Comparison of ENCODE assay signal across 8 cellular contexts in genomic region chr7:80918406-80918805, GRCh38. TPM values are rescaled to one million over a fixed set of nuclear protein-coding genes. Genes with fewer than 3 reads are reported as not detected.
A peak's percentile ranks its signal among the peaks of the same experiment; 100 is the strongest.
DNase-seq lines count a peak whose midpoint lies in the region; ATAC-seq and TF ChIP-seq lines count a peak whose summit lies in the region.

No MANE protein-coding gene starts in this region.

- peak overlapping the region; percentile 98 for H3K4me2 ChIP-seq in IMR-90 (ENCODE audit: low read depth, low read length)

- peak overlapping the region; percentile 80 for H3K9ac ChIP-seq in IMR-90 (ENCODE audit: low read depth, low read length)

- H4K20me1 ChIP-seq in IMR-90 (ENCODE audit: insufficient read depth, low read length), result no peaks in the 10 kb centered on the region

- POLR2A ChIA-PET in IMR-90 (lab: Charles Lee; ENCODE audit: unreplicated experiment), result interaction anchor here (0.6 to 1.0 kb wide), 2 partner anchors 9 to 1624 kb away, joined by 5 to 7 read pairs; no protein-coding TSS in a partner anchor

- peak overlapping the region; percentile 65; the same call in 1 of the 2 replicates for H2BK20ac ChIP-seq in IMR-90 (ENCODE audit: low read depth, low read length)

- peak overlapping the region; percentile 68 for H3K4ac ChIP-seq in IMR-90 (ENCODE audit: low read depth, low read length)

- no peaks in the 10 kb centered on the region for H3K9me1 ChIP-seq in IMR-90 (ENCODE audit: insufficient read depth, low read length)

- peak overlapping the region; percentile 90 for H3K14ac ChIP-seq in IMR-90 (replicated peaks; ENCODE audit: low read depth, low read length)

- H4K91ac ChIP-seq in IMR-90 (ENCODE audit: insufficient read depth, low read depth, low read length), result 0 out of 2 replicates have a peak overlapping the region, but pooled peaks have one; percentile 61

- H3K56ac ChIP-seq in IMR-90 (ENCODE audit: extremely low read depth, insufficient read depth, low read length), result peak overlapping the region; percentile 89

- H2BK120ac ChIP-seq in IMR-90 (ENCODE audit: low read depth, low read length), result peak overlapping the region; percentile 74

- H3K23ac ChIP-seq in IMR-90 (ENCODE audit: low read depth, low read length), result peak overlapping the region; percentile 91; the same call in 1 of the 2 replicates

- CTCF ChIA-PET in IMR-90 (lab: Yijun Ruan, JAX), result interaction anchor here (0.6 to 0.8 kb wide), 3 partner anchors 77 to 246 kb away, joined by 3 read pairs; no protein-coding TSS in a partner anchor

- in situ Hi-C loops in IMR-90 (cut with MboI; ENCODE audit: low sequenced_read_pairs), result loop anchor here (5.0 kb wide), 2 partner anchors 216 to 539 kb away; no protein-coding TSS in a partner anchor
- in situ Hi-C loops in brain microvascular endothelial cell (cut with HindIII; ENCODE audit: low pct_ligation_motif_present, low sequenced_read_pairs), result no loop called here

- no peak for TF ChIP-seq CTCF in IMR-90 (conservative IDR thresholded peaks at IDR 0.05; ENCODE audit: low read depth, low read length)
- no peak for TF ChIP-seq CTCF in brain microvascular endothelial cell (IDR thresholded peaks at IDR 0.05; ENCODE audit: low read depth, low read length, missing control alignments)
- no peak for TF ChIP-seq CTCF in right lobe of liver (IDR thresholded peaks at IDR 0.05)
- no peak for TF ChIP-seq CTCF in upper lobe of left lung (IDR thresholded peaks at IDR 0.05)

- WGBS in IMR-90 (ENCODE audit: extremely low coverage in 2 of 2, insufficient read length in 1 of 2), 2 experiments, result no CpG with 5 or more reads among the region's 9 CpGs
- 4% methylated on average over 9 of the region's 9 CpGs for WGBS in right lobe of liver (ENCODE audit: insufficient coverage, low coverage, low lambda C conversion rate, missing lambda C conversion rate)
- 4% methylated on average over 9 of the region's 9 CpGs for WGBS in upper lobe of left lung, 2 donors

- no peak overlapping the region for H4K5ac ChIP-seq in IMR-90 (ENCODE audit: low read depth, low read length)

- peak overlapping the region; percentile 85 for H2AK5ac ChIP-seq in IMR-90 (ENCODE audit: low read depth, low read length)

- peak; percentile 10; the same call in 1 of the 2 replicates for ATAC-seq in IMR-90 (ENCODE audit: low read depth)
- ATAC-seq in right lobe of liver, result no peak
- peak in 1 of 2 donors; percentile 21 for ATAC-seq in upper lobe of left lung (ENCODE audit: low FRiP score in 2 of 2)

- H3K27me3 ChIP-seq in IMR-90 (ENCODE audit: control insufficient read depth, insufficient read depth, low read length), result no peaks in the 10 kb centered on the region
- H3K27me3 ChIP-seq in brain microvascular endothelial cell (replicated peaks), result no peaks in the 10 kb centered on the region
- H3K27me3 ChIP-seq in right lobe of liver, result no peaks in the 10 kb centered on the region
- H3K27me3 ChIP-seq in upper lobe of left lung, result no peaks in the 10 kb centered on the region

- DNase-seq in SIG-M5 treated with dmso at 0.1 percent for 504 hours (lab: John Stamatoyannopoulos, UW; ENCODE audit: unreplicated experiment) (peak; percentile 45), SIG-M5 (lab: John Stamatoyannopoulos, UW) (no peak), IMR-90 (no peak), brain microvascular endothelial cell (no peak), right lobe of liver (no peak), upper lobe of left lung (no peak), D341Med (ENCODE audit: low spot score) (no peak), COR-L47 (lab: John Stamatoyannopoulos, UW) (no peak)

- intact Hi-C loops in IMR-90 (cut with micrococcal nuclease) (loop anchor here (1.0 to 5.0 kb wide), 6 partner anchors 131 to 540 kb away; no protein-coding TSS in a partner anchor), right lobe of liver (cut with DNase I) (no loop called here)

- H3K18ac ChIP-seq in IMR-90 (ENCODE audit: low read depth, low read length), result peak overlapping the region; percentile 59; the same call in 1 of the 2 replicates

- H2AFZ ChIP-seq in IMR-90 (replicated peaks; ENCODE audit: low read length, poor library complexity), result peak overlapping the region; percentile 83

- BruUV-seq in IMR-90 (replicated peaks; lab: Mats Ljungman, UMichigan), result no TSS peak

- H3K79me1 ChIP-seq in IMR-90 (ENCODE audit: low read depth in 1 of 2, low read length in 2 of 2), result peaks cover 7% of the 10 kb centered on the region in 2 experiments

- dilution Hi-C loops in IMR-90 (cut with HindIII; ENCODE audit: low sequenced_read_pairs, unreplicated experiment), result no loop called here

- H3K36me3 ChIP-seq in IMR-90 (ENCODE audit: control insufficient read depth, insufficient read depth, low read length) (no peaks in the 10 kb centered on the region), brain microvascular endothelial cell (replicated peaks) (peaks cover 5% of the 10 kb centered on the region), right lobe of liver (no peaks in the 10 kb centered on the region), upper lobe of left lung (no peaks in the 10 kb centered on the region)

- H3K27ac ChIP-seq in IMR-90 (ENCODE audit: insufficient read depth, low read length) (peak overlapping the region; percentile 73), brain microvascular endothelial cell (peak overlapping the region; percentile 55), right lobe of liver (no peak overlapping the region), upper lobe of left lung (peak overlapping the region; percentile 59 to 76 (median 72))

- peak overlapping the region; percentile 67 for H2BK5ac ChIP-seq in IMR-90 (ENCODE audit: low read depth, low read length, poor library complexity, severe bottlenecking)

- TF ChIP-seq RAD21 in IMR-90 (IDR thresholded peaks at IDR 0.05; ENCODE audit: low read length), result no peak

- no peak overlapping the region for H2AK9ac ChIP-seq in IMR-90 (replicated peaks; ENCODE audit: low read depth, low read length, poor library complexity)

- H2BK15ac ChIP-seq in IMR-90 (ENCODE audit: low read depth, low read length), result peak overlapping the region; percentile 76; the same call in 1 of the 3 replicates

- no peaks in the 10 kb centered on the region for H3K9me3 ChIP-seq in IMR-90 (ENCODE audit: control insufficient read depth, insufficient read depth, low read length)
- no peaks in the 10 kb centered on the region for H3K9me3 ChIP-seq in right lobe of liver
- H3K9me3 ChIP-seq in upper lobe of left lung, result no peaks in the 10 kb centered on the region

- peak overlapping the region; percentile 58 to 70 for H4K8ac ChIP-seq in IMR-90 (ENCODE audit: low read depth in 2 of 2, low read length in 2 of 2)

- H3K4me1 ChIP-seq in IMR-90 (ENCODE audit: control insufficient read depth, insufficient read depth, low read length) (peaks cover 1% of the 10 kb centered on the region; the same call in 1 of the 2 replicates), right lobe of liver (peaks cover 0 to 9% (median 2%) of the 10 kb centered on the region in 4 donors), upper lobe of left lung (peaks cover 0 to 9% (median 5%) of the 10 kb centered on the region in 4 donors)

- TF ChIP-seq POLR2A in IMR-90 (IDR thresholded peaks at IDR 0.05; ENCODE audit: low read depth, low read length) (no peak), right lobe of liver (IDR thresholded peaks at IDR 0.05) (no peak), upper lobe of left lung (IDR thresholded peaks at IDR 0.05) (no peak)

- no peak for TF ChIP-seq EP300 in upper lobe of left lung (IDR thresholded peaks at IDR 0.05)

- H3K4me3 ChIP-seq in IMR-90 (ENCODE audit: insufficient read depth, low read depth, low read length) (peak overlapping the region; percentile 83), brain microvascular endothelial cell (ENCODE audit: low read depth, low read length) (peak overlapping the region; percentile 83), right lobe of liver (peak overlapping the region; percentile 34 to 45 (median 43)), upper lobe of left lung (peak overlapping the region; percentile 20 to 66 (median 50))

TF ChIP-seq in IMR-90, 13 proteins besides CTCF, POLR2A, EP300 and RAD21 (continues in another document):
- no peak for TF ChIP-seq BHLHE40 (IDR thresholded peaks at IDR 0.05; ENCODE audit: low read depth, low read length)
- TF ChIP-seq, protein P1, sequence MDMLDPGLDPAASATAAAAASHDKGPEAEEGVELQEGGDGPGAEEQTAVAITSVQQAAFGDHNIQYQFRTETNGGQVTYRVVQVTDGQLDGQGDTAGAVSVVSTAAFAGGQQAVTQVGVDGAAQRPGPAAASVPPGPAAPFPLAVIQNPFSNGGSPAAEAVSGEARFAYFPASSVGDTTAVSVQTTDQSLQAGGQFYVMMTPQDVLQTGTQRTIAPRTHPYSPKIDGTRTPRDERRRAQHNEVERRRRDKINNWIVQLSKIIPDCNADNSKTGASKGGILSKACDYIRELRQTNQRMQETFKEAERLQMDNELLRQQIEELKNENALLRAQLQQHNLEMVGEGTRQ (IDR thresholded peaks at IDR 0.05; ENCODE audit: low read depth, low read length), result no peak
- no peak for TF ChIP-seq ELK1 (IDR thresholded peaks at IDR 0.05; ENCODE audit: borderline replicate concordance, low read depth, low read length)
- TF ChIP-seq NFE2L2 (IDR thresholded peaks at IDR 0.05; ENCODE audit: low read depth, low read length), result no peak
- TF ChIP-seq FOS (IDR thresholded peaks at IDR 0.05; ENCODE audit: low read depth, low read length), result no peak
- no peak for TF ChIP-seq CEBPB (IDR thresholded peaks at IDR 0.05; ENCODE audit: low read depth, low read length)
- TF ChIP-seq MAZ (IDR thresholded peaks at IDR 0.05; ENCODE audit: borderline replicate concordance, low read depth, low read length), result no peak
- no peak for TF ChIP-seq MAFK (IDR thresholded peaks at IDR 0.05; ENCODE audit: low read depth, low read length)
- no peak for TF ChIP-seq RCOR1 (IDR thresholded peaks at IDR 0.05; ENCODE audit: insufficient replicate concordance, low read length)
- TF ChIP-seq MXI1 (IDR thresholded peaks at IDR 0.05; ENCODE audit: borderline replicate concordance, low read depth, low read length), result no peak
- TF ChIP-seq CHD1 (IDR thresholded peaks at IDR 0.05; ENCODE audit: low read depth, low read length), result no peak
- no peak for TF ChIP-seq SMC3 (IDR thresholded peaks at IDR 0.05; ENCODE audit: low read depth, low read length)

RNA-seq across cellular contexts. Expression of gene SEMA3C, which starts 0.4 kb away (rescaled TPM):
- total RNA-seq in IMR-90 (2012; rRNA removed) (97.1 and 116 TPM in 2 replicates), right lobe of liver (1 to 10 TPM in 1 of 6 experiments, under 1 TPM in 5; 0.23 to 1.3 (median 0.53) TPM), upper lobe of left lung (10 to 100 TPM; 30.7 to 81.7 (median 50.1) TPM)
- 19.3 and 21.2 TPM in 2 replicates for polyA plus RNA-seq in IMR-90 (2012; rRNA removed)
- 9.7 and 16.1 TPM in 2 replicates for polyA plus RNA-seq in IMR-90 (2012; cell fraction: cytosol; rRNA removed)
- 8.7 and 33.3 TPM in 2 replicates for polyA plus RNA-seq in IMR-90 (2012; cell fraction: nucleus; rRNA removed; ENCODE audit: low replicate concordance)

Comparison
In these comparisons a context has a peak if more than half of its experiments do, and no peak if none do; other contexts are left out.
1. H3K27ac ChIP-seq: peak in IMR-90 (single experiment), brain microvascular endothelial cell (single experiment) and upper lobe of left lung (4 of 4); none in right lobe of liver (0 of 3).
2. RNA of gene SEMA3C, which starts 0.4 kb away (total RNA-seq): 97.1 to 116 TPM in IMR-90 and 30.7 to 81.7 TPM in upper lobe of left lung; 0.23 to 1.3 TPM in right lobe of liver; every median in the first group is over 10 times any median in the second.
3. Peak in every context shown above with its lines, with median percentiles within 50 percentile points of each other: H3K4me3 ChIP-seq.